Comparison of ENCODE assay signal across 15 cellular contexts in the genomic region with DNA sequence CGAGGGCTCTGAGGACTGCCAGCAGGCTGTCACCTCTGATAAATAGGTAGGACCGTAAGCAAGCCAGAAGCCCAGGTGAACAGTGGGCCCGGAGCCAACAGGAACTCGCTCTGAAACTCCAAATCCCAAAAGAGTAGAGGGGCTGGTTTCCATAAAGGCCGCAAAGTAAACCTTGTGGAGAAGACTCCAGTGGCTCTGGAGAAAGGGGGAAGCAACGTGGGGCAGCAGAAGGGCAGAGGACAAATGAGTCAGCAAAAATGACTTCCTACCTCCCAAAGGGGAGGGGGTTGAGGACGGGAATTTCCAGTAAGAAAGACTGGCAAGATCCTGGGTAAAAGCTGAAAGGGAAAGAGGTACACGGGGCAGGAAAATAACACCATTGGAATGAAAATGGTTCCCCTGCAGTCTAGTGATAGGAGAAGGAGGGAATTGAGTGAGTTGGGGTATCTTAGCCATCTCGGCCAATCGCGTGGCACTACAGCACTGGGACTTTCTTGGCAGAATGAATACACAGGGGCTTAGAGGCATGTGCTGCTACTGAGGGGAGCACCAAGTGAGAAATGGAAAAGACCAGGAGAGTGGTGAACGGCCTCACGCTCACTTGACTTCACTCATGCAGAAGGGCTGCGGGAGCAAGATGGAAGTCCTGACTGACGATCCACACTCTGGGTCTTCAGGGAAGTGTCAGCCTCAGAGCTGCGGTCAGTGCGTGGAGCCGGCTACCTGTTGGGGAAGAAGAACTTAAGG. TPM values are rescaled to one million over a fixed set of nuclear protein-coding genes. Genes with fewer than 3 reads are reported as not detected.
DNase-seq lines count a peak whose midpoint lies in the region; ATAC-seq and TF ChIP-seq lines count a peak whose summit lies in the region.
"Had no signal": no experiment of that assay in that cellular context is flagged by ENCODE, and none has a peak within 500 bp of the region (broad histone marks: within the 10 kb centered on the region; RNA-seq: fewer than 3 reads in every experiment).

No MANE protein-coding gene starts in this region.

- H3K9me3 ChIP-seq in endodermal cell (ENCODE audit: control insufficient read depth, low read length) (no peaks in the 10 kb centered on the region), osteoblast (ENCODE audit: low read depth, low read length) (no peaks in the 10 kb centered on the region)
- H3K9me3 ChIP-seq: BLaER1 had no signal

- H3K4me3 Mint-ChIP-seq in Calu3 (ENCODE audit: low read depth, unreplicated experiment) (no peak overlapping the region), endodermal cell (no peak overlapping the region)
- H3K4me3 Mint-ChIP-seq: effector memory CD8-positive, alpha-beta T cell had no signal

- H3K36me3 ChIP-seq in endodermal cell (ENCODE audit: control insufficient read depth, insufficient read depth, low read length) (no peaks in the 10 kb centered on the region), osteoblast (ENCODE audit: insufficient read depth, low read length) (no peaks in the 10 kb centered on the region)
- H3K36me3 ChIP-seq: BLaER1 had no signal

- H3K27ac ChIP-seq in endodermal cell (ENCODE audit: low read depth, low read length) (no peak overlapping the region), osteoblast (ENCODE audit: low read depth, low read length) (no peak overlapping the region)
- H3K27ac ChIP-seq: BLaER1, foreskin keratinocyte had no signal

- H3K4me3 ChIP-seq in endodermal cell (ENCODE audit: low read length) (no peak overlapping the region), osteoblast (ENCODE audit: insufficient read depth, low read length) (no peak overlapping the region)
- H3K4me3 ChIP-seq: BLaER1 had no signal

- H3K27me3 ChIP-seq in endodermal cell (ENCODE audit: control insufficient read depth, insufficient read depth, low read length, poor library complexity, severe bottlenecking) (no peaks in the 10 kb centered on the region), osteoblast (ENCODE audit: insufficient read depth, low read length) (no peaks in the 10 kb centered on the region)
- H3K27me3 ChIP-seq: BLaER1, foreskin keratinocyte had no signal

- no peaks in the 10 kb centered on the region for H4K20me1 ChIP-seq in osteoblast (ENCODE audit: insufficient read depth, low read length)
- H4K20me1 ChIP-seq: BLaER1 had no signal

- intact Hi-C loops in Calu3 (cut with micrococcal nuclease; ENCODE audit: unreplicated experiment) = no loop called here

- no peaks in the 10 kb centered on the region for H3K36me3 Mint-ChIP-seq in Calu3 (ENCODE audit: insufficient read depth, unreplicated experiment)
- peaks cover 6% of the 10 kb centered on the region for H3K36me3 Mint-ChIP-seq in endodermal cell (ENCODE audit: low read depth)

- no peak for TF ChIP-seq CTCF in Calu3 (IDR thresholded peaks at IDR 0.05; ENCODE audit: unreplicated experiment)
- TF ChIP-seq CTCF in endodermal cell (conservative IDR thresholded peaks at IDR 0.05) = no peak
- TF ChIP-seq CTCF in osteoblast (IDR thresholded peaks at IDR 0.05; ENCODE audit: extremely low read depth, low read depth, low read length) = no peak

- H3K27me3 Mint-ChIP-seq in Calu3 (ENCODE audit: unreplicated experiment) (no peaks in the 10 kb centered on the region), endodermal cell (ENCODE audit: insufficient read depth) (peaks cover 2% of the 10 kb centered on the region)

- H3K4me2 ChIP-seq in osteoblast (ENCODE audit: insufficient read depth, low read length) = no peak overlapping the region
- H3K4me2 ChIP-seq: BLaER1 had no signal

- ATAC-seq in GM19395 (IDR thresholded peaks at IDR 0.05; ENCODE audit: unreplicated experiment) = no peak
- ATAC-seq: effector memory CD8-positive, alpha-beta T cell; foreskin keratinocyte had no signal

- H3K4me1 Mint-ChIP-seq in Calu3 (ENCODE audit: low read depth, unreplicated experiment) (peaks cover 20% of the 10 kb centered on the region), endodermal cell (no peaks in the 10 kb centered on the region)

- 92 to 96% methylated on average over 14 to 18 of the region's 18 CpGs for WGBS in endodermal cell (ENCODE audit: insufficient coverage in 1 of 2, insufficient read length in 1 of 2), 2 experiments

- H3K27ac Mint-ChIP-seq in Calu3 (ENCODE audit: unreplicated experiment) (peak overlapping the region; percentile 14), endodermal cell (peak overlapping the region; percentile 56)

- H2AFZ ChIP-seq in osteoblast (ENCODE audit: low read length) = peak overlapping the region; percentile 68

- H3K79me2 ChIP-seq in osteoblast (ENCODE audit: insufficient read depth, low read length) = no peaks in the 10 kb centered on the region

- H3K9me3 Mint-ChIP-seq in Calu3 (ENCODE audit: low read depth, unreplicated experiment) = no peaks in the 10 kb centered on the region
- H3K9me3 Mint-ChIP-seq in endodermal cell = peaks cover 5% of the 10 kb centered on the region
- H3K9me3 Mint-ChIP-seq: effector memory CD8-positive, alpha-beta T cell had no signal

- CTCF ChIA-PET in Calu3 (lab: Charles Lee) = no interaction called here

- BruUV-seq in Calu3 (replicated peaks; lab: Mats Ljungman, UMichigan) = no TSS peak

- H3K9ac ChIP-seq in endodermal cell (ENCODE audit: extremely low read depth, low read length, poor library complexity, severe bottlenecking) = no peak overlapping the region
- H3K9ac ChIP-seq: BLaER1 had no signal

- DNase-seq in Calu3 (no peak), NCI-H2029 treated with DMSO at 0.1 percent for 48 hours (lab: John Stamatoyannopoulos, UW) (peak; percentile 31), endodermal cell (no peak), osteoblast (ENCODE audit: insufficient read length, low spot score, missing footprints) (no peak), cerebellar cortex (ENCODE audit: low spot score) (no peak), COLO829 (ENCODE audit: low spot score) (no peak), HuH-7.5 (ENCODE audit: low spot score) (no peak)
- DNase-seq: activated CD8-positive, alpha-beta memory T cell treated with anti-CD3 and anti-CD28 coated beads for 24 hours; activated effector memory CD4-positive, alpha-beta T cell treated with anti-CD3 and anti-CD28 coated beads, Interleukin-2, amount 50 U/mL, for 16 hours; effector memory CD8-positive, alpha-beta T cell; foreskin keratinocyte; NCI-H510A; SIG-M5 had no signal

- no peaks in the 10 kb centered on the region for H3K4me1 ChIP-seq in endodermal cell (ENCODE audit: control insufficient read depth, insufficient read depth, low read length)
- H3K4me1 ChIP-seq in osteoblast (ENCODE audit: insufficient read depth, low read length) = no peaks in the 10 kb centered on the region

RNA-seq across cellular contexts. Expression of gene BMF, which starts 33.2 kb away (rescaled TPM):
- 7.9 and 11.5 TPM in 2 replicates for total RNA-seq in Calu3 (2022)
- 10 to 100 TPM; 48.3 to 53.5 TPM for total RNA-seq in endodermal cell
- 42.5 TPM for polyA plus RNA-seq in endodermal cell (2013, experiment 1 of 2)
- 44.3 TPM for polyA plus RNA-seq in endodermal cell (2013, experiment 2 of 2)
- total RNA-seq in osteoblast = 8.0 TPM in 2 replicates

RNA-seq across cellular contexts. Expression of gene SRP14, which starts 36.5 kb away (rescaled TPM):
- total RNA-seq in Calu3 (2022) (96.5 and 113 TPM in 2 replicates), endodermal cell (100 to 1,000 TPM; 237 to 293 TPM), osteoblast (81.4 and 97.2 TPM in 2 replicates)
- polyA plus RNA-seq in endodermal cell (2013, experiment 1 of 2) = 519 TPM
- polyA plus RNA-seq in endodermal cell (2013, experiment 2 of 2) = 534 TPM
